In the genomic region with DNA sequence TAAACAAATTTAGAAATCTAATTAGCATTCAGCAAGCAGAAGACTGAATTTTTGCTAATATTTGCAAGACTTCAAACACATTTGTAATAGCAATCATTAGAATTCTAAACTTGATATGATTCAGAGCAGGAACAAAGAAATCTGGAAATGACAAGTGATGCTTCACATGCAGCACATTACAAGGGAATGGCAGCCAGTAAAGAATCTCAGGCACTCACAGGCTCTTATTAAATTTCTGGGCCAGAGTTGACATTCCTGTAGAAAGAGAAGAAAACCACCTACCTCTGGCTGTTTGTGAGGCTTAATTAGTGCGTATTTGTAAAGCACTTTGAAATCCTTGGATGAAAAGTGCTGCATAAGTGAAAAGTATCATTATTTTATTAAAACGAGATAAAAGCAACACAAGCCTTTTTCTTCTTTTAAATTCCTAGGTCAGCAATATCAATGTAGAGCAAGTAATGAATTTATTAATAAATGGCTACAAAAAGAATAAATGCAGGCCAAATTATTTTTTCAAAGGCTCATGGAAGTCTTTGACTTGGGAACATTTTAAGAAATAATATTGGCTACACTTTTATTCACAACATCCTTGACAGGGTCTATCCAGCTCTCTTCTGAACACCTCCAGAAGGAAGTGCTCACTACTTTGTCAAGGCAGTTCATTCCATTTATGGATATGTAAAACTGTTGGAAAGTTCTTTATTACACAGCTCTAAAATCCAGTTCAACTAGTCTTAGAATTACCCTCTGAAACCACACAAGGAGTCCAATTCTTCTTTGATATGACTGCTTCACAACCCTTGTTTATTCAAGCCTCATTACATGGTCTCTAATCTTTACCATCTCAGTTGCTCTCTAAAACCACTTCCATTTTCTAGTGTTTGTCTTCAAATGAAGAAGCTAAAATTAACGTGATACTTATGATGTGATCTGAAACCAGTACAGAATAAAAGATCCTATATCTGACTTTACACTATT, we compare ENCODE assay signal across 9 cellular contexts. TPM values are rescaled to one million over a fixed set of nuclear protein-coding genes. Genes with fewer than 3 reads are reported as not detected.
DNase-seq lines count a peak whose midpoint lies in the region; ATAC-seq, FAIRE-seq and TF ChIP-seq lines count a peak whose summit lies in the region.
"Had no signal": no experiment of that assay in that cellular context is flagged by ENCODE, and none has a peak within 500 bp of the region (broad histone marks: within the 10 kb centered on the region; RNA-seq: fewer than 3 reads in every experiment).

No MANE protein-coding gene starts in this region.

- no peak overlapping the region for H2AFZ ChIP-seq in mammary epithelial cell (ENCODE audit: low read depth, low read length)

- intact Hi-C loops in mammary epithelial cell (cut with micrococcal nuclease) (loop anchor here (5.0 kb wide), 3 partner anchors 607 to 1302 kb away; partner anchors contain the start of gene GORAB), tibial artery (cut with DNase I; ENCODE audit: low total_unique reads) (no loop called here)

- H3K4me1 ChIP-seq in mammary epithelial cell (ENCODE audit: insufficient read depth, low read length) (no peaks in the 10 kb centered on the region), tibial artery (no peaks in the 10 kb centered on the region)

- TF ChIP-seq CTCF in D721Med (IDR thresholded peaks at IDR 0.05; ENCODE audit: insufficient read depth, missing control alignments) (no peak), mammary epithelial cell (conservative IDR thresholded peaks at IDR 0.05 in 1 of 2, IDR thresholded peaks at IDR 0.05 in 1 of 2; ENCODE audit: extremely low read depth in 1 of 2, insufficient read depth in 1 of 2, low read depth in 1 of 2, low read length in 2 of 2) (no peak), tibial artery (IDR thresholded peaks at IDR 0.05) (no peak)

- peak; percentile 48 for ATAC-seq in GM19043 (IDR thresholded peaks at IDR 0.05; ENCODE audit: low read depth, unreplicated experiment)
- ATAC-seq in HG03432 (IDR thresholded peaks at IDR 0.05; ENCODE audit: unreplicated experiment): peak; percentile 75
- no peak for ATAC-seq in GM19397 (IDR thresholded peaks at IDR 0.05; ENCODE audit: unreplicated experiment)

- H3K27me3 ChIP-seq in mammary epithelial cell (ENCODE audit: insufficient read depth, low read length) (no peaks in the 10 kb centered on the region), tibial artery (no peaks in the 10 kb centered on the region)

- 23% methylated on average over 3 of the region's 3 CpGs for WGBS in mammary epithelial cell (ENCODE audit: low coverage, missing lambda C conversion rate)

- FAIRE-seq in D721Med (lab: Jason Lieb, UNC): peak; percentile 88

- no peak overlapping the region for H3K9ac ChIP-seq in mammary epithelial cell (ENCODE audit: insufficient read depth, low read length)

- H3K27ac ChIP-seq in mammary epithelial cell (ENCODE audit: insufficient read depth, low read depth, low read length) (no peak overlapping the region), tibial artery (no peak overlapping the region)

- H3K4me2 ChIP-seq in mammary epithelial cell (ENCODE audit: insufficient read depth, low read depth, low read length): no peak overlapping the region

- no peaks in the 10 kb centered on the region for H4K20me1 ChIP-seq in mammary epithelial cell (ENCODE audit: insufficient read depth, low read length)

- CTCF ChIA-PET in mammary epithelial cell (lab: Charles Lee; ENCODE audit: low non-redundant PET): no interaction called here

- H3K79me2 ChIP-seq in mammary epithelial cell (ENCODE audit: insufficient read depth, low read length): no peaks in the 10 kb centered on the region

- H3K9me3 ChIP-seq in mammary epithelial cell (replicated peaks; ENCODE audit: insufficient read depth, low read length): no peaks in the 10 kb centered on the region
- no peaks in the 10 kb centered on the region for H3K9me3 ChIP-seq in tibial artery

- H3K36me3 ChIP-seq in mammary epithelial cell (ENCODE audit: insufficient read depth, low read length) (no peaks in the 10 kb centered on the region), tibial artery (peaks cover 0 to 7% (median 7%) of the 10 kb centered on the region in 3 donors)

- no TSS peak for BruUV-seq in mammary epithelial cell (replicated peaks; lab: Mats Ljungman, UMichigan)

- in situ Hi-C loops in mammary epithelial cell (cut with MboI; ENCODE audit: low sequenced_read_pairs in 2 of 2): no loop called here

- dilution Hi-C loops in mammary epithelial cell (cut with HindIII; ENCODE audit: low sequenced_read_pairs): no loop called here

- DNase-seq in D721Med (ENCODE audit: insufficient read length, low spot score) (no peak), mammary epithelial cell (peak; percentile 48), tibial artery (no peak), medulla oblongata (ENCODE audit: extremely low spot score) (no peak), NCI-H128 (lab: John Stamatoyannopoulos, UW; ENCODE audit: unreplicated experiment) (no peak)
- DNase-seq: kidney glomerular epithelial cell had no signal

- H3K4me3 ChIP-seq in mammary epithelial cell (replicated peaks in 1 of 3; ENCODE audit: insufficient read depth in 1 of 3, low read depth in 2 of 3, low read length in 3 of 3) (no peak overlapping the region), tibial artery (no peak overlapping the region)

RNA-seq across cellular contexts. Expression of gene SCYL3, which starts 32.1 kb away (rescaled TPM):
- total RNA-seq in mammary epithelial cell: 1 to 10 TPM; 4.8 to 9.5 TPM
- 3.0 TPM for polyA plus RNA-seq in mammary epithelial cell
- polyA minus RNA-seq in mammary epithelial cell: 5.3 TPM
